8 cellular contexts compared by ENCODE assay signal in the genomic region with DNA sequence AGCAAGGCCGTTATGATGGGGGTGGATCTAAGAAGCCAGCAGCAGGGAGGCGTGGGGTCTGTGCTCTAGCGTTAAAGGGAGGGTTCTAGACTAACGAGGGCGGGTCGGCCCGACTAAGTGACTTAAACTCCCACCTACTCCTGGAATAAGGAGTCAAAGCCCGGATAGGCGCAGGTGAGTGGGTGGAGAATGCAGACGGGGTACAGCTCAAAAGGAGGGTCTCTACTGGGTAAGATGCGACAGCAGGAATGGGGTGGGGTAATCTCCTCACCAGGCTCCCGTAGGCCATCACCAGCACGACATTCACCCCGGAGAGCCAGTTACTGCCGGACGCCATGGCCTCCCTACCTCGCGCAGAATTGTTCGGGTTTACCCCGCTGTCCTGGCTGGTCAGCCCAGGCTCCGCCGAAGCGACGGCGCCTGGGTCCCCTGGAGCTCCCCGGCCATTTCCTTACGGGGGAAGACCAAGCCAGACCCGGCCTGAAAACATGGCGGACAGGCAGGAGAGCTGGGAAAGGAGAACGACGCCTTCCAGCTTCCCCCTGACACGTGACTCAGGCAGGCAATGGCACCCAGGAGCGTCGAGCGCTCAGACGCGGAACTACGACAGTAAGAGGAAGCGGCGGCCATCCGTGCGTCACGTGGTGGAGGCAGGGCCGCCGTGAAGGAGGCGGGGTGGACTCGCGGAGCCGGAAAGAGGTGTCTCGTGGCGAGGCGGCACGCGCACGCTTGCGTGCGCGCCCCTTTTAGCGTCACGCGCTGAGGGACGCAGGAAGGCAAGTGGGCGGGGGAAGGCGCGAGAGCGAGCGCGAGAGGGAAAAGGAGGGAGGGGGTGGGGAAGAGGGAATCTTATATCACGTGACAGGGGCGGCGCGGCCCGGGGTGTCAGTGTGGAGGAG. TPM values are rescaled to one million over a fixed set of nuclear protein-coding genes. Genes with fewer than 3 reads are reported as not detected.
DNase-seq lines count a peak whose midpoint lies in the region; ATAC-seq lines count a peak whose summit lies in the region.

TSS of gene UBAP2L (plus strand) at position 885 of the 899 bp plus-strand sequence. CDS start 4,169 bp downstream, outside the sequence.

- H3K27ac Mint-ChIP-seq in dendritic cell treated with granulocyte-macrophage colony-stimulating factor and Interleukin-4, amounts not matched to agents 40 ng/mL and 50 ng/mL, for 4 days = peak within 1 kb of the TSS; percentile 97

- peak; percentile 95 for ATAC-seq in GM19372 (IDR thresholded peaks at IDR 0.05; ENCODE audit: low read depth, unreplicated experiment)
- peak; percentile 72 for ATAC-seq in HG03558 (IDR thresholded peaks at IDR 0.05; ENCODE audit: extremely low read depth, unreplicated experiment)
- ATAC-seq in left lobe of liver = peak; percentile 92

- peaks cover 89% of the 10 kb centered on the region for H3K36me3 Mint-ChIP-seq in dendritic cell treated with granulocyte-macrophage colony-stimulating factor and Interleukin-4, amounts not matched to agents 40 ng/mL and 50 ng/mL, for 4 days (ENCODE audit: low read depth)

- intact Hi-C loops in dendritic cell treated with granulocyte-macrophage colony-stimulating factor and Interleukin-4, amounts not matched to agents 40 ng/mL and 50 ng/mL, for 4 days (cut with micrococcal nuclease) = loop anchor here (1.0 to 2.0 kb wide), 2 partner anchors 38 to 52 kb away; partner anchors contain the start of gene HAX1

- H3K9me3 Mint-ChIP-seq in dendritic cell treated with granulocyte-macrophage colony-stimulating factor and Interleukin-4, amounts not matched to agents 40 ng/mL and 50 ng/mL, for 4 days = no peaks in the 10 kb centered on the region

- H3K27me3 Mint-ChIP-seq in dendritic cell treated with granulocyte-macrophage colony-stimulating factor and Interleukin-4, amounts not matched to agents 40 ng/mL and 50 ng/mL, for 4 days = no peaks in the 10 kb centered on the region

- peaks cover 43% of the 10 kb centered on the region for H3K4me1 Mint-ChIP-seq in dendritic cell treated with granulocyte-macrophage colony-stimulating factor and Interleukin-4, amounts not matched to agents 40 ng/mL and 50 ng/mL, for 4 days (ENCODE audit: low read depth)

- peak within 1 kb of the TSS; percentile 98 for H3K4me3 Mint-ChIP-seq in dendritic cell treated with granulocyte-macrophage colony-stimulating factor and Interleukin-4, amounts not matched to agents 40 ng/mL and 50 ng/mL, for 4 days

- DNase-seq in C1 segment of cervical spinal cord (lab: John Stamatoyannopoulos, UW) = peak; percentile 88 to 100 (median 98)
- peak; percentile 94 for DNase-seq in NCI-H748 treated with DMSO at 0.1 percent for 48 hours (lab: John Stamatoyannopoulos, UW)
- DNase-seq in activated CD4-positive, alpha-beta T cell treated with anti-CD3 and anti-CD28 coated beads, Interleukin-2, amount 50 U/mL, for 24 hours (ENCODE audit: low read depth in 1 of 2, low spot score in 1 of 2) = peak; percentile 94 to 98
- DNase-seq in left lobe of liver (ENCODE audit: low spot score) = peak; percentile 100
- peak; percentile 98 for DNase-seq in stimulated activated CD4-positive, alpha-beta T cell treated with anti-CD3 and anti-CD28 coated beads, Interleukin-2, amount 100 ng/mL, for 4 hours (ENCODE audit: low read depth)

RNA-seq across cellular contexts. Expression of gene UBAP2L, which starts in this region (rescaled TPM):
- 38.0 TPM for total RNA-seq in left lobe of liver

Comparison
In these comparisons a context has a peak if more than half of its experiments do, and no peak if none do; other contexts are left out.
1. Peak in every context shown above with its lines: DNase-seq and ATAC-seq.